In genomic region chr12:92528097-92528496, GRCh38 we compare ENCODE assay signal across 19 cellular contexts.
"Had no signal": no experiment of that assay in that cellular context is flagged by ENCODE, and none has a peak within 500 bp of the region (broad histone marks: within the 10 kb centered on the region; RNA-seq: fewer than 3 reads in every experiment).

No MANE protein-coding gene starts in this region.

- H3K27ac Mint-ChIP-seq: naive B cell, nephron, progenitor cell of endocrine pancreas had no signal

- DNase-seq: cortex of kidney; dorsolateral prefrontal cortex; effector CD8-positive, alpha-beta T cell; foreskin melanocyte; heart left ventricle; hippocampal formation; kidney glomerular epithelial cell; mesendoderm; naive B cell; occipital lobe; pancreas; right cardiac atrium; stimulated activated CD4-positive, alpha-beta T cell treated with anti-CD3 and anti-CD28 coated beads, Interleukin-2, amount 100 ng/mL, for 48 hours; stimulated activated naive CD4-positive, alpha-beta T cell treated with Interleukin-2 at 50 U/mL for 16 hours; trophoblast cell had no signal

- H3K27me3 Mint-ChIP-seq: naive B cell, progenitor cell of endocrine pancreas had no signal

- H3K4me3 Mint-ChIP-seq: naive B cell, nephron had no signal

- H3K4me3 ChIP-seq: dorsolateral prefrontal cortex, esophagus muscularis mucosa, heart left ventricle, pancreas, smooth muscle cell had no signal

- ATAC-seq: heart left ventricle, pancreas, right cardiac atrium had no signal
